21 cellular contexts compared by ENCODE assay signal in the genomic region with DNA sequence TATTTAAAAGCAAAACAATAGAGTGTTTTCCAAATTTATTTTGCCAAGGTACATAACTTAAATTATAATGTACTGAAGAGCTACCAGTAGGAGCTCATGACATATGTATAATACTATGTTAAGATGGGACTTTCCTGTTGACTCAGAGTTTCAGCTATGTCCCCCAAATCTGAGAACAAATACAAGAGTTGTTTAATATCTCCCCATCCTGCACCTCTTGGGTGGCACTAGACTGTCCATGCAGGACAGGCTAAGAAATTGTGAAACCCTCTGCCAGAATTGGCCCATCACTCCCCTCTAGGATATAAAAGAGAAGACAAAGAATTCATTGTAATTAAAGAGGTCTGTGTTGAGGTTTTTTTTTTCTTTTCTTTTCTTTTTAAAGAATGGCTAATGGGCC. TPM values are rescaled to one million over a fixed set of nuclear protein-coding genes. Genes with fewer than 3 reads are reported as not detected.
DNase-seq lines count a peak whose midpoint lies in the region; ATAC-seq and TF ChIP-seq lines count a peak whose summit lies in the region.
"Had no signal": no experiment of that assay in that cellular context is flagged by ENCODE, and none has a peak within 500 bp of the region (broad histone marks: within the 10 kb centered on the region; RNA-seq: fewer than 3 reads in every experiment).

No MANE protein-coding gene starts in this region.

- no peak overlapping the region for H3K4me3 ChIP-seq in MG63
- H3K4me3 ChIP-seq in cardiac fibroblast (replicated peaks in 1 of 2; ENCODE audit: low read depth in 2 of 2, low read length in 2 of 2) = no peak overlapping the region

- H3K9me3 ChIP-seq in MG63 (peaks cover 4% of the 10 kb centered on the region; the same call in 1 of the 2 replicates), T-helper 17 cell (ENCODE audit: control insufficient read depth, low read length, poor library complexity, severe bottlenecking) (no peaks in the 10 kb centered on the region)

- H3K9me3 Mint-ChIP-seq in activated CD4-positive, alpha-beta T cell treated with anti-CD3 and anti-CD28 coated beads, Interleukin-2, amount 10 ng/mL, durations not matched to agents 7 days and 5 days = no peaks in the 10 kb centered on the region
- H3K9me3 Mint-ChIP-seq: activated T-cell treated with anti-CD3 and anti-CD28 coated beads, Interleukin-2, amount 50 U/mL, for 72 hours; CD8-positive, alpha-beta memory T cell; H9 had no signal

- no peak overlapping the region for H3K27ac Mint-ChIP-seq in activated CD4-positive, alpha-beta T cell treated with anti-CD3 and anti-CD28 coated beads, Interleukin-2, amount 10 ng/mL, durations not matched to agents 7 days and 5 days
- H3K27ac Mint-ChIP-seq in T-helper 17 cell = no peak overlapping the region
- H3K27ac Mint-ChIP-seq: activated T-cell treated with anti-CD3 and anti-CD28 coated beads, Interleukin-2, amount 50 U/mL, for 72 hours; CD8-positive, alpha-beta memory T cell; H9; memory B cell had no signal

- H3K4me1 Mint-ChIP-seq in activated CD4-positive, alpha-beta T cell treated with anti-CD3 and anti-CD28 coated beads, Interleukin-2, amount 10 ng/mL, durations not matched to agents 7 days and 5 days = no peaks in the 10 kb centered on the region
- H3K4me1 Mint-ChIP-seq in T-helper 17 cell = no peaks in the 10 kb centered on the region
- H3K4me1 Mint-ChIP-seq: CD8-positive, alpha-beta memory T cell; memory B cell had no signal

- POLR2A ChIA-PET in activated CD4-positive, alpha-beta T cell treated with anti-CD3 and anti-CD28 coated beads, Interleukin-2, amount 10 ng/mL, durations not matched to agents 7 days and 5 days (lab: Charles Lee) = no interaction called here

- CTCF ChIA-PET in activated CD4-positive, alpha-beta T cell treated with anti-CD3 and anti-CD28 coated beads, Interleukin-2, amount 10 ng/mL, durations not matched to agents 7 days and 5 days (lab: Charles Lee) = interaction anchor here (0.8 kb wide), 1 partner anchor 15 kb away, joined by 3 read pairs; no protein-coding TSS in a partner anchor

- no peaks in the 10 kb centered on the region for H3K36me3 Mint-ChIP-seq in activated CD4-positive, alpha-beta T cell treated with anti-CD3 and anti-CD28 coated beads, Interleukin-2, amount 10 ng/mL, durations not matched to agents 7 days and 5 days (ENCODE audit: low read depth)
- no peaks in the 10 kb centered on the region for H3K36me3 Mint-ChIP-seq in T-helper 17 cell (ENCODE audit: low read depth)
- H3K36me3 Mint-ChIP-seq: CD8-positive, alpha-beta memory T cell; memory B cell had no signal

- H3K27me3 Mint-ChIP-seq in activated CD4-positive, alpha-beta T cell treated with anti-CD3 and anti-CD28 coated beads, Interleukin-2, amount 10 ng/mL, durations not matched to agents 7 days and 5 days = no peaks in the 10 kb centered on the region
- H3K27me3 Mint-ChIP-seq in T-helper 17 cell = no peaks in the 10 kb centered on the region
- H3K27me3 Mint-ChIP-seq: memory B cell had no signal

- ATAC-seq in HG02981 (IDR thresholded peaks at IDR 0.05; ENCODE audit: unreplicated experiment) (no peak), T-helper 17 cell (no peak)
- ATAC-seq: activated T-cell treated with anti-CD3 and anti-CD28 coated beads, Interleukin-2, amount 50 U/mL, for 72 hours; Right ventricle myocardium inferior had no signal

- TF ChIP-seq CTCF in cardiac fibroblast (IDR thresholded peaks at IDR 0.05; ENCODE audit: low read depth, low read length) = no peak

- peak; percentile 57 for DNase-seq in EH (ENCODE audit: low read depth)
- DNase-seq in MG63 = peak; percentile 14
- DNase-seq in cardiac fibroblast (ENCODE audit: low read depth in 2 of 2) = peak; percentile 27 to 82
- peak; percentile 71 for DNase-seq in kidney tubule cell (ENCODE audit: low spot score)
- DNase-seq in activated CD4-positive, alpha-beta T cell treated with anti-CD3 and anti-CD28 coated beads, Interleukin-2, amount 10 ng/mL, durations not matched to agents 7 days and 5 days = no peak
- no peak for DNase-seq in T-helper 17 cell
- no peak for DNase-seq in SK-N-DZ (ENCODE audit: low spot score)
- DNase-seq: activated naive CD4-positive, alpha-beta T cell treated with anti-CD3 and anti-CD28 coated beads, Interleukin-2, amount 50 U/mL, for 16 hours; activated T-cell treated with anti-CD3 and anti-CD28 coated beads, Interleukin-2, amount 50 U/mL, for 72 hours; aorta; CD8-positive, alpha-beta memory T cell; H9; kidney glomerular epithelial cell; NCI-H1436 treated with DMSO at 0.1 percent for 48 hours; NCI-H69; occipital lobe; stimulated activated CD8-positive, alpha-beta memory T cell treated with anti-CD3 and anti-CD28 coated beads, Interleukin-4, amount 100 ng/mL, for 48 hours had no signal

- H3K36me3 ChIP-seq in MG63 = no peaks in the 10 kb centered on the region

- no peaks in the 10 kb centered on the region for H3K27me3 ChIP-seq in MG63

- no peak overlapping the region for H3K4me3 Mint-ChIP-seq in activated CD4-positive, alpha-beta T cell treated with anti-CD3 and anti-CD28 coated beads, Interleukin-2, amount 10 ng/mL, durations not matched to agents 7 days and 5 days
- H3K4me3 Mint-ChIP-seq in T-helper 17 cell = no peak overlapping the region
- H3K4me3 Mint-ChIP-seq: activated T-cell treated with anti-CD3 and anti-CD28 coated beads, Interleukin-2, amount 50 U/mL, for 72 hours; CD8-positive, alpha-beta memory T cell; H9; memory B cell had no signal

RNA-seq across cellular contexts. Expression of a gene that starts 21.7 kb away (rescaled TPM):
- not detected in 2 replicates for total RNA-seq in MG63 (2014; rRNA removed; shearing (Covaris generic); ENCODE audit: low replicate concordance)
- total RNA-seq in activated CD4-positive, alpha-beta T cell treated with anti-CD3 and anti-CD28 coated beads, Interleukin-2, amount 10 ng/mL, durations not matched to agents 7 days and 5 days = not detected
- not detected for total RNA-seq in T-helper 17 cell
- polyA plus RNA-seq in SK-N-DZ (2014; cell fraction: cytosol; rRNA removed) = not detected in 2 replicates
- polyA plus RNA-seq in SK-N-DZ (2014; cell fraction: nucleus; rRNA removed) = not detected in 2 replicates
- total RNA-seq: activated CD8-positive, alpha-beta memory T cell treated with anti-CD3 and anti-CD28 coated beads for 36 hours; activated T-cell treated with anti-CD3 and anti-CD28 coated beads, Interleukin-2, amount 50 U/mL, for 72 hours; aorta; CD8-positive, alpha-beta memory T cell; H9; occipital lobe; Right ventricle myocardium inferior had no signal
- polyA plus RNA-seq: aorta; CD8-positive, alpha-beta memory T cell had no signal

Comparison
In these comparisons a context has a peak if more than half of its experiments do, and no peak if none do; other contexts are left out.
1. DNase-seq: peak in EH (single experiment), MG63 (single experiment), cardiac fibroblast (2 of 2) and kidney tubule cell (single experiment); none in activated CD4-positive, alpha-beta T cell treated with anti-CD3 and anti-CD28 coated beads, Interleukin-2, amount 10 ng/mL, durations not matched to agents 7 days and 5 days (single experiment), T-helper 17 cell (0 of 3) and SK-N-DZ (single experiment).